32 cellular contexts compared by ENCODE assay signal in genomic region chr7:147088916-147089315, GRCh38.
DNase-seq lines count a peak whose midpoint lies in the region; ATAC-seq and TF ChIP-seq lines count a peak whose summit lies in the region.
"Had no signal": no experiment of that assay in that cellular context is flagged by ENCODE, and none has a peak within 500 bp of the region (broad histone marks: within the 10 kb centered on the region; RNA-seq: fewer than 3 reads in every experiment).

No MANE protein-coding gene starts in this region.

- peaks cover 0 to 4% (median 0%) of the 10 kb centered on the region in 5 experiments for H3K9me3 Mint-ChIP-seq in brain

- peaks cover 11% of the 10 kb centered on the region for H3K4me1 ChIP-seq in cardiac muscle cell (ENCODE audit: low read depth)
- H3K4me1 ChIP-seq in breast epithelium = no peaks in the 10 kb centered on the region
- no peaks in the 10 kb centered on the region for H3K4me1 ChIP-seq in lower lobe of right lung
- no peaks in the 10 kb centered on the region for H3K4me1 ChIP-seq in right atrium auricular region
- H3K4me1 ChIP-seq: stomach, transverse colon had no signal

- no peak for ATAC-seq in Right ventricle myocardium superior (ENCODE audit: poor library complexity)
- ATAC-seq in lower lobe of right lung = no peak
- ATAC-seq: activated T-helper 17 cell treated with anti-CD3 and anti-CD28 coated beads, Interleukin-2, amount 50 U/mL, for 72 hours; CD8-positive, alpha-beta T cell; HCT116; K562; left colon; Panc1 had no signal

- TF ChIP-seq POLR2A in breast epithelium (IDR thresholded peaks at IDR 0.05) = no peak

- H3K4me1 Mint-ChIP-seq in brain = peaks cover 16% of the 10 kb centered on the region
- H3K4me1 Mint-ChIP-seq: activated CD4-positive, alpha-beta memory T cell treated with anti-CD3 and anti-CD28 coated beads, Interleukin-2, amount 10 ng/mL, durations not matched to agents 7 days and 5 days; activated naive CD4-positive, alpha-beta T cell treated with anti-CD3 and anti-CD28 coated beads, Interleukin-2, amount 50 U/mL, for 24 hours; activated T-helper 17 cell treated with anti-CD3 and anti-CD28 coated beads, Interleukin-2, amount 50 U/mL, for 72 hours; central memory CD8-positive, alpha-beta T cell; immature natural killer cell had no signal

- H3K4me3 ChIP-seq in cardiac muscle cell (no peak overlapping the region), breast epithelium (no peak overlapping the region), lower lobe of right lung (no peak overlapping the region), right atrium auricular region (no peak overlapping the region)
- H3K4me3 ChIP-seq: K562, smooth muscle cell, stomach, transverse colon had no signal

- H3K36me3 Mint-ChIP-seq in brain = no peaks in the 10 kb centered on the region
- H3K36me3 Mint-ChIP-seq: activated naive CD4-positive, alpha-beta T cell treated with anti-CD3 and anti-CD28 coated beads, Interleukin-2, amount 50 U/mL, for 24 hours; CD8-positive, alpha-beta T cell had no signal

- peak overlapping the region in 3 of 5 experiments; percentile 79 to 92 (median 86) for H3K27ac Mint-ChIP-seq in brain
- H3K27ac Mint-ChIP-seq: activated CD4-positive, alpha-beta memory T cell treated with anti-CD3 and anti-CD28 coated beads, Interleukin-2, amount 10 ng/mL, durations not matched to agents 7 days and 5 days; activated naive CD4-positive, alpha-beta T cell treated with anti-CD3 and anti-CD28 coated beads, Interleukin-2, amount 50 U/mL, for 24 hours; activated T-helper 17 cell treated with anti-CD3 and anti-CD28 coated beads, Interleukin-2, amount 50 U/mL, for 72 hours; CD8-positive, alpha-beta T cell; immature natural killer cell had no signal

- no peaks in the 10 kb centered on the region for H3K36me3 ChIP-seq in cardiac muscle cell
- no peaks in the 10 kb centered on the region for H3K36me3 ChIP-seq in breast epithelium
- no peaks in the 10 kb centered on the region for H3K36me3 ChIP-seq in lower lobe of right lung
- no peaks in the 10 kb centered on the region for H3K36me3 ChIP-seq in right atrium auricular region
- H3K36me3 ChIP-seq: stomach, transverse colon had no signal

- no peaks in the 10 kb centered on the region for H3K9me3 ChIP-seq in cardiac muscle cell (ENCODE audit: low read depth)
- H3K9me3 ChIP-seq in breast epithelium = no peaks in the 10 kb centered on the region
- no peaks in the 10 kb centered on the region for H3K9me3 ChIP-seq in lower lobe of right lung
- H3K9me3 ChIP-seq in right atrium auricular region = no peaks in the 10 kb centered on the region
- H3K9me3 ChIP-seq: stomach, transverse colon had no signal

- intact Hi-C loops in Right ventricle myocardium superior (cut with DNase I) (no loop called here), breast epithelium (cut with DNase I; ENCODE audit: low total_unique reads) (no loop called here), lower lobe of right lung (cut with DNase I) (no loop called here)

- no peak for TF ChIP-seq CTCF in cardiac muscle cell (IDR thresholded peaks at IDR 0.05; ENCODE audit: low read depth, low read length)
- TF ChIP-seq CTCF in brain (conservative IDR thresholded peaks at IDR 0.05) = no peak
- TF ChIP-seq CTCF in breast epithelium (IDR thresholded peaks at IDR 0.05) = no peak
- no peak for TF ChIP-seq CTCF in lower lobe of right lung (IDR thresholded peaks at IDR 0.05)
- no peak for TF ChIP-seq CTCF in right atrium auricular region (IDR thresholded peaks at IDR 0.05)

- H3K27ac ChIP-seq in cardiac muscle cell (peak overlapping the region; percentile 88), breast epithelium (no peak overlapping the region), lower lobe of right lung (no peak overlapping the region), right atrium auricular region (no peak overlapping the region)
- H3K27ac ChIP-seq: stomach, transverse colon had no signal

- DNase-seq in cardiac muscle cell (ENCODE audit: low read depth in 1 of 2, low spot score in 1 of 2) (peak; percentile 1 to 60), Right ventricle myocardium superior (no peak), NCI-H524 (lab: John Stamatoyannopoulos, UW) (peak; percentile 77 to 87), stromal cell of bone marrow (ENCODE audit: low read depth) (peak; percentile 21), breast epithelium (ENCODE audit: low spot score in 2 of 2) (no peak), lower lobe of right lung (no peak), right atrium auricular region (ENCODE audit: low spot score) (no peak)
- DNase-seq: activated CD4-positive, alpha-beta memory T cell treated with anti-CD3 and anti-CD28 coated beads, Interleukin-2, amount 10 ng/mL, durations not matched to agents 7 days and 5 days; activated CD4-positive, alpha-beta T cell treated with anti-CD3 and anti-CD28 coated beads for 1 hour; activated CD8-positive, alpha-beta memory T cell treated with anti-CD3 and anti-CD28 coated beads, Interleukin-2, amount 50 U/mL, for 48 hours; AML-193; CD8-positive, alpha-beta T cell; DMS53; hypothalamus; immature natural killer cell; left colon; mesendoderm; NCI-H1105; NCI-H1930; NCI-H510A treated with DMSO at 0.1 percent for 48 hours; stimulated activated CD4-positive, alpha-beta T cell treated with anti-CD3 and anti-CD28 coated beads, Interleukin-1b, Interleukin-23, amount 100 ng/mL, for 48 hours; stimulated activated CD8-positive, alpha-beta memory T cell treated with anti-CD3 and anti-CD28 coated beads, Interleukin-4, amount 100 ng/mL, for 48 hours; stomach; transverse colon had no signal

- H3K27me3 ChIP-seq in cardiac muscle cell (no peaks in the 10 kb centered on the region), breast epithelium (no peaks in the 10 kb centered on the region), lower lobe of right lung (ENCODE audit: low read depth) (no peaks in the 10 kb centered on the region), right atrium auricular region (no peaks in the 10 kb centered on the region)
- H3K27me3 ChIP-seq: stomach, transverse colon had no signal

- peak overlapping the region in 2 of 5 experiments; percentile 21 to 66 for H3K4me3 Mint-ChIP-seq in brain
- H3K4me3 Mint-ChIP-seq: activated CD4-positive, alpha-beta memory T cell treated with anti-CD3 and anti-CD28 coated beads, Interleukin-2, amount 10 ng/mL, durations not matched to agents 7 days and 5 days; activated naive CD4-positive, alpha-beta T cell treated with anti-CD3 and anti-CD28 coated beads, Interleukin-2, amount 50 U/mL, for 24 hours; activated T-helper 17 cell treated with anti-CD3 and anti-CD28 coated beads, Interleukin-2, amount 50 U/mL, for 72 hours; CD8-positive, alpha-beta T cell; central memory CD8-positive, alpha-beta T cell; immature natural killer cell had no signal

- H3K27me3 Mint-ChIP-seq in brain = no peaks in the 10 kb centered on the region
- H3K27me3 Mint-ChIP-seq: activated CD4-positive, alpha-beta memory T cell treated with anti-CD3 and anti-CD28 coated beads, Interleukin-2, amount 10 ng/mL, durations not matched to agents 7 days and 5 days; activated naive CD4-positive, alpha-beta T cell treated with anti-CD3 and anti-CD28 coated beads, Interleukin-2, amount 50 U/mL, for 24 hours; activated T-helper 17 cell treated with anti-CD3 and anti-CD28 coated beads, Interleukin-2, amount 50 U/mL, for 72 hours; central memory CD8-positive, alpha-beta T cell had no signal

Comparison
In these comparisons a context has a peak if more than half of its experiments do, and no peak if none do; other contexts are left out.
1. DNase-seq: peak in cardiac muscle cell (2 of 2), NCI-H524 (2 of 2) and stromal cell of bone marrow (single experiment); none in Right ventricle myocardium superior (single experiment), breast epithelium (0 of 2), lower lobe of right lung (single experiment) and right atrium auricular region (single experiment).